Comparison of ENCODE assay signal across 7 cellular contexts in genomic region chr2:241638063-241638660, GRCh38.
DNase-seq lines count a peak whose midpoint lies in the region; ATAC-seq and TF ChIP-seq lines count a peak whose summit lies in the region.

No MANE protein-coding gene starts in this region.

- peak overlapping the region; percentile 92 for H3K27ac Mint-ChIP-seq in stimulated activated naive B cell treated with anti-CD40 and anti-IgM and Interleukin-4, amounts not matched to agents 10 μg/mL and 1 μg/mL and 100 μg/mL, for 72 hours

- no peaks in the 10 kb centered on the region for H3K4me1 ChIP-seq in HEK293 (ENCODE audit: control insufficient read depth, insufficient read depth, low read length)

- H3K27ac ChIP-seq in HEK293 (ENCODE audit: extremely low read depth, low read depth, low read length) (peak overlapping the region; percentile 97), VCaP (peak overlapping the region; percentile 97)

- POLR2A ChIA-PET in HEK293 (lab: Yijun Ruan, JAX) = interaction anchor here (0.6 to 2.5 kb wide), 3 partner anchors 25 to 48 kb away, joined by 3 to 17 read pairs (median 5); partner anchors contain the start of gene DTYMK

- CTCF ChIA-PET in HEK293 (lab: Yijun Ruan, JAX) = interaction anchor here (1.4 to 1.7 kb wide), 3 partner anchors 9 to 27 kb away, joined by 4 to 5 read pairs (median 4); no protein-coding TSS in a partner anchor

- ATAC-seq in stimulated activated naive B cell treated with anti-CD40 and anti-IgM and Interleukin-4, amounts not matched to agents 10 μg/mL and 1 μg/mL and 100 μg/mL, for 72 hours (replicated peaks) = no peak
- ATAC-seq in HG03280 (IDR thresholded peaks at IDR 0.05; ENCODE audit: unreplicated experiment) = no peak

- no peaks in the 10 kb centered on the region for H3K9me3 ChIP-seq in HEK293 (ENCODE audit: control insufficient read depth, insufficient read depth, low read depth, low read length)

- H3K4me1 Mint-ChIP-seq in stimulated activated naive B cell treated with anti-CD40 and anti-IgM and Interleukin-4, amounts not matched to agents 10 μg/mL and 1 μg/mL and 100 μg/mL, for 72 hours = peaks cover 33 to 68% of the 10 kb centered on the region in 2 donors

- H3K27me3 Mint-ChIP-seq in stimulated activated naive B cell treated with anti-CD40 and anti-IgM and Interleukin-4, amounts not matched to agents 10 μg/mL and 1 μg/mL and 100 μg/mL, for 72 hours = no peaks in the 10 kb centered on the region

- peaks cover 0 to 4% of the 10 kb centered on the region in 2 donors for H3K9me3 Mint-ChIP-seq in stimulated activated naive B cell treated with anti-CD40 and anti-IgM and Interleukin-4, amounts not matched to agents 10 μg/mL and 1 μg/mL and 100 μg/mL, for 72 hours

- peaks cover 11 to 37% of the 10 kb centered on the region in 2 donors for H3K36me3 Mint-ChIP-seq in stimulated activated naive B cell treated with anti-CD40 and anti-IgM and Interleukin-4, amounts not matched to agents 10 μg/mL and 1 μg/mL and 100 μg/mL, for 72 hours

- H3K4me3 Mint-ChIP-seq in stimulated activated naive B cell treated with anti-CD40 and anti-IgM and Interleukin-4, amounts not matched to agents 10 μg/mL and 1 μg/mL and 100 μg/mL, for 72 hours = peak overlapping the region; percentile 95 to 96

- H3K36me3 ChIP-seq in HEK293 (ENCODE audit: control insufficient read depth in 2 of 2, insufficient read depth in 1 of 2, low read length in 2 of 2) = peaks cover 0 to 43% of the 10 kb centered on the region in 2 experiments; a peak in 2 of 3 replicates

- peak overlapping the region; percentile 97 for H3K4me3 ChIP-seq in HEK293 (ENCODE audit: low read depth, low read length)

- DNase-seq in hepatic stellate cell (ENCODE audit: low spot score) = peak; percentile 31
- no peak for DNase-seq in stimulated activated naive B cell treated with anti-CD40 and anti-IgM and Interleukin-4, amounts not matched to agents 10 μg/mL and 1 μg/mL and 100 μg/mL, for 72 hours
- no peak for DNase-seq in HCEC 1CT
- DNase-seq in DMS53 treated with DMSO at 0.1 percent for 48 hours (lab: John Stamatoyannopoulos, UW; ENCODE audit: unreplicated experiment) = no peak

- TF ChIP-seq CTCF in HEK293 (tag by site-specific recombination; IDR thresholded peaks at IDR 0.05) (no peak), VCaP (conservative IDR thresholded peaks at IDR 0.05) (no peak)

TF ChIP-seq in HEK293, 187 proteins besides CTCF, POLR2A, EP300 and RAD21:
- TF ChIP-seq BCL11B (tag by site-specific recombination; IDR thresholded peaks at IDR 0.05; ENCODE audit: low read depth) = no peak
- TF ChIP-seq, protein P1, sequence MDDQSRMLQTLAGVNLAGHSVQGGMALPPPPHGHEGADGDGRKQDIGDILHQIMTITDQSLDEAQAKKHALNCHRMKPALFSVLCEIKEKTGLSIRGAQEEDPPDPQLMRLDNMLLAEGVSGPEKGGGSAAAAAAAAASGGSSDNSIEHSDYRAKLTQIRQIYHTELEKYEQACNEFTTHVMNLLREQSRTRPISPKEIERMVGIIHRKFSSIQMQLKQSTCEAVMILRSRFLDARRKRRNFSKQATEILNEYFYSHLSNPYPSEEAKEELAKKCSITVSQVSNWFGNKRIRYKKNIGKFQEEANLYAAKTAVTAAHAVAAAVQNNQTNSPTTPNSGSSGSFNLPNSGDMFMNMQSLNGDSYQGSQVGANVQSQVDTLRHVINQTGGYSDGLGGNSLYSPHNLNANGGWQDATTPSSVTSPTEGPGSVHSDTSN (CRISPR knock-in tag; IDR thresholded peaks at IDR 0.05) = 0 out of 2 replicates have a peak, but pooled peaks have one; percentile 8
- TF ChIP-seq, protein P2, sequence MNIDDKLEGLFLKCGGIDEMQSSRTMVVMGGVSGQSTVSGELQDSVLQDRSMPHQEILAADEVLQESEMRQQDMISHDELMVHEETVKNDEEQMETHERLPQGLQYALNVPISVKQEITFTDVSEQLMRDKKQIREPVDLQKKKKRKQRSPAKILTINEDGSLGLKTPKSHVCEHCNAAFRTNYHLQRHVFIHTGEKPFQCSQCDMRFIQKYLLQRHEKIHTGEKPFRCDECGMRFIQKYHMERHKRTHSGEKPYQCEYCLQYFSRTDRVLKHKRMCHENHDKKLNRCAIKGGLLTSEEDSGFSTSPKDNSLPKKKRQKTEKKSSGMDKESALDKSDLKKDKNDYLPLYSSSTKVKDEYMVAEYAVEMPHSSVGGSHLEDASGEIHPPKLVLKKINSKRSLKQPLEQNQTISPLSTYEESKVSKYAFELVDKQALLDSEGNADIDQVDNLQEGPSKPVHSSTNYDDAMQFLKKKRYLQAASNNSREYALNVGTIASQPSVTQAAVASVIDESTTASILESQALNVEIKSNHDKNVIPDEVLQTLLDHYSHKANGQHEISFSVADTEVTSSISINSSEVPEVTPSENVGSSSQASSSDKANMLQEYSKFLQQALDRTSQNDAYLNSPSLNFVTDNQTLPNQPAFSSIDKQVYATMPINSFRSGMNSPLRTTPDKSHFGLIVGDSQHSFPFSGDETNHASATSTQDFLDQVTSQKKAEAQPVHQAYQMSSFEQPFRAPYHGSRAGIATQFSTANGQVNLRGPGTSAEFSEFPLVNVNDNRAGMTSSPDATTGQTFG (tag by site-specific recombination; IDR thresholded peaks at IDR 0.05; ENCODE audit: borderline replicate concordance) = no peak
- no peak for TF ChIP-seq ZIC2 (tag by site-specific recombination; IDR thresholded peaks at IDR 0.05)
- peak; percentile 65 for TF ChIP-seq ZNF335 (tag by site-specific recombination; conservative IDR thresholded peaks at IDR 0.05)
- TF ChIP-seq, protein P3, sequence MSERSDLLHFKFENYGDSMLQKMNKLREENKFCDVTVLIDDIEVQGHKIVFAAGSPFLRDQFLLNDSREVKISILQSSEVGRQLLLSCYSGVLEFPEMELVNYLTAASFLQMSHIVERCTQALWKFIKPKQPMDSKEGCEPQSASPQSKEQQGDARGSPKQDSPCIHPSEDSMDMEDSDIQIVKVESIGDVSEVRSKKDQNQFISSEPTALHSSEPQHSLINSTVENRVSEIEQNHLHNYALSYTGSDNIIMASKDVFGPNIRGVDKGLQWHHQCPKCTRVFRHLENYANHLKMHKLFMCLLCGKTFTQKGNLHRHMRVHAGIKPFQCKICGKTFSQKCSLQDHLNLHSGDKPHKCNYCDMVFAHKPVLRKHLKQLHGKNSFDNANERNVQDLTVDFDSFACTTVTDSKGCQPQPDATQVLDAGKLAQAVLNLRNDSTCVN (tag by site-specific recombination; optimal IDR thresholded peaks at IDR 0.05) = no peak
